ENCODE assay signal across 1 cellular context in the genomic region with DNA sequence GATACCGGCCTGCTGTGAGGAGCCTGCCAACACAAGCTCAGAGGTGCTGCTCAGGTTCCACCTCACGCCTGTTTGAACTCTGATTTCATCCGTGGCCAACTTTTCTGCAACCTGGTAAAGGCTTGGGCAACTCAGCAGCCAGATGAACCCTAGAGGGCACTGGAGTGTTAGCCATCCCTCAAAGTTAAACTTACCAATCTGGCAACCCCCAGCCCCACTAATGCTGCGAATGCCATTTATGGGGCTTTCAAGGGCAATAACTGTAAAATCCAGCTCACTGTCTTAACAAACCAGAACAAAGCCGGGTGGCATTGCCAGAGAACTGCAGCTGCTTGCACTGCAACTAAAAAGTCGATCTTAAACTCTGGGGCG.
TF ChIP-seq lines count a peak whose summit lies in the region.

No MANE protein-coding gene starts in this region.

TF ChIP-seq in neural cell, 6 proteins besides CTCF, POLR2A, EP300 and RAD21 (continued from another document):
- TF ChIP-seq, protein P1, sequence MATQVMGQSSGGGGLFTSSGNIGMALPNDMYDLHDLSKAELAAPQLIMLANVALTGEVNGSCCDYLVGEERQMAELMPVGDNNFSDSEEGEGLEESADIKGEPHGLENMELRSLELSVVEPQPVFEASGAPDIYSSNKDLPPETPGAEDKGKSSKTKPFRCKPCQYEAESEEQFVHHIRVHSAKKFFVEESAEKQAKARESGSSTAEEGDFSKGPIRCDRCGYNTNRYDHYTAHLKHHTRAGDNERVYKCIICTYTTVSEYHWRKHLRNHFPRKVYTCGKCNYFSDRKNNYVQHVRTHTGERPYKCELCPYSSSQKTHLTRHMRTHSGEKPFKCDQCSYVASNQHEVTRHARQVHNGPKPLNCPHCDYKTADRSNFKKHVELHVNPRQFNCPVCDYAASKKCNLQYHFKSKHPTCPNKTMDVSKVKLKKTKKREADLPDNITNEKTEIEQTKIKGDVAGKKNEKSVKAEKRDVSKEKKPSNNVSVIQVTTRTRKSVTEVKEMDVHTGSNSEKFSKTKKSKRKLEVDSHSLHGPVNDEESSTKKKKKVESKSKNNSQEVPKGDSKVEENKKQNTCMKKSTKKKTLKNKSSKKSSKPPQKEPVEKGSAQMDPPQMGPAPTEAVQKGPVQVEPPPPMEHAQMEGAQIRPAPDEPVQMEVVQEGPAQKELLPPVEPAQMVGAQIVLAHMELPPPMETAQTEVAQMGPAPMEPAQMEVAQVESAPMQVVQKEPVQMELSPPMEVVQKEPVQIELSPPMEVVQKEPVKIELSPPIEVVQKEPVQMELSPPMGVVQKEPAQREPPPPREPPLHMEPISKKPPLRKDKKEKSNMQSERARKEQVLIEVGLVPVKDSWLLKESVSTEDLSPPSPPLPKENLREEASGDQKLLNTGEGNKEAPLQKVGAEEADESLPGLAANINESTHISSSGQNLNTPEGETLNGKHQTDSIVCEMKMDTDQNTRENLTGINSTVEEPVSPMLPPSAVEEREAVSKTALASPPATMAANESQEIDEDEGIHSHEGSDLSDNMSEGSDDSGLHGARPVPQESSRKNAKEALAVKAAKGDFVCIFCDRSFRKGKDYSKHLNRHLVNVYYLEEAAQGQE (IDR thresholded peaks at IDR 0.05; ENCODE audit: borderline replicate concordance): no peak
- no peak for TF ChIP-seq TAF1 (IDR thresholded peaks at IDR 0.05; ENCODE audit: low read depth)
- TF ChIP-seq SMC3 (conservative IDR thresholded peaks at IDR 0.05; ENCODE audit: poor library complexity): no peak
- TF ChIP-seq EZH2 (IDR thresholded peaks at IDR 0.05; ENCODE audit: borderline replicate concordance, insufficient read depth, low read length, poor library complexity, severe bottlenecking): no peak
